Comparison of ENCODE assay signal across 27 cellular contexts in genomic region chr1:109884242-109884891, GRCh38. TPM values are rescaled to one million over a fixed set of nuclear protein-coding genes. Genes with fewer than 3 reads are reported as not detected.
DNase-seq lines count a peak whose midpoint lies in the region; ATAC-seq, FAIRE-seq and TF ChIP-seq lines count a peak whose summit lies in the region.
"Had no signal": no experiment of that assay in that cellular context is flagged by ENCODE, and none has a peak within 500 bp of the region (broad histone marks: within the 10 kb centered on the region; RNA-seq: fewer than 3 reads in every experiment).

No MANE protein-coding gene starts in this region.

- H3K36me3 Mint-ChIP-seq in T-helper 17 cell (ENCODE audit: low read depth), result no peaks in the 10 kb centered on the region
- peaks cover 5% of the 10 kb centered on the region for H3K36me3 Mint-ChIP-seq in stimulated activated effector memory CD8-positive, alpha-beta T cell treated with anti-CD3 and anti-CD28 coated beads, Interleukin-12 subunit alpha, Interleukin-12 subunit beta, amount 100 ng/mL, for 72 hours
- no peaks in the 10 kb centered on the region for H3K36me3 Mint-ChIP-seq in CD4-positive, alpha-beta memory T cell
- H3K36me3 Mint-ChIP-seq: naive thymus-derived CD8-positive, alpha-beta T cell; stimulated activated memory B cell treated with anti-CD40 and anti-IgM and Interleukin-4, amounts not matched to agents 10 μg/mL and 1 μg/mL and 100 μg/mL, for 72 hours had no signal

- H3K9me3 ChIP-seq in T-helper 17 cell (ENCODE audit: control insufficient read depth, low read length, poor library complexity, severe bottlenecking), result no peaks in the 10 kb centered on the region
- no peaks in the 10 kb centered on the region for H3K9me3 ChIP-seq in K562 (replicated peaks; ENCODE audit: control insufficient read depth, insufficient read depth, low read depth, low read length)
- H3K9me3 ChIP-seq in heart right ventricle, result no peaks in the 10 kb centered on the region
- H3K9me3 ChIP-seq in CD4-positive, alpha-beta memory T cell (ENCODE audit: control insufficient read depth in 1 of 2, low read length in 2 of 2), result no peaks in the 10 kb centered on the region
- H3K9me3 ChIP-seq: left lung, MG63, spleen had no signal

- peak overlapping the region; percentile 29 for H3K27ac Mint-ChIP-seq in T-helper 17 cell
- H3K27ac Mint-ChIP-seq in stimulated activated effector memory CD8-positive, alpha-beta T cell treated with anti-CD3 and anti-CD28 coated beads, Interleukin-12 subunit alpha, Interleukin-12 subunit beta, amount 100 ng/mL, for 72 hours, result peak overlapping the region; percentile 82
- H3K27ac Mint-ChIP-seq in CD4-positive, alpha-beta memory T cell, result peak overlapping the region in 1 of 7 donors; percentile 41
- H3K27ac Mint-ChIP-seq: immature natural killer cell had no signal

- H3K4me2 ChIP-seq in K562 (ENCODE audit: insufficient read depth, low read length), result no peak overlapping the region
- H3K4me2 ChIP-seq: hepatocyte had no signal

- no peak overlapping the region for H3K4me3 Mint-ChIP-seq in T-helper 17 cell
- H3K4me3 Mint-ChIP-seq in stimulated activated effector memory CD8-positive, alpha-beta T cell treated with anti-CD3 and anti-CD28 coated beads, Interleukin-12 subunit alpha, Interleukin-12 subunit beta, amount 100 ng/mL, for 72 hours, result no peak overlapping the region
- no peak overlapping the region for H3K4me3 Mint-ChIP-seq in CD4-positive, alpha-beta memory T cell
- H3K4me3 Mint-ChIP-seq: CD14-positive monocyte; immature natural killer cell; naive thymus-derived CD8-positive, alpha-beta T cell; stimulated activated memory B cell treated with anti-CD40 and anti-IgM and Interleukin-4, amounts not matched to agents 10 μg/mL and 1 μg/mL and 100 μg/mL, for 72 hours had no signal

- CTCF ChIA-PET in K562 (lab: Yijun Ruan, JAX; ENCODE audit: low intra/inter-chr PET ratio), result no interaction called here
- CTCF ChIA-PET in CD4-positive, alpha-beta memory T cell (lab: Charles Lee; ENCODE audit: partially characterized antibody), result no interaction called here

- 74% methylated on average over 8 of the region's 8 CpGs for WGBS in K562 (ENCODE audit: insufficient coverage, low coverage, missing lambda C conversion rate)
- 67 to 69% methylated on average over 8 of the region's 8 CpGs for WGBS in heart right ventricle, 2 donors

- POLR2A ChIA-PET in K562 (lab: Yijun Ruan, JAX), result interaction anchor here (0.6 to 1.6 kb wide), 3 partner anchors 10 to 15 kb away, joined by 3 to 6 read pairs (median 3); no protein-coding TSS in a partner anchor
- POLR2A ChIA-PET in CD4-positive, alpha-beta memory T cell (lab: Charles Lee; ENCODE audit: partially characterized antibody), result no interaction called here

- H4K20me1 ChIP-seq in K562 (replicated peaks; ENCODE audit: control insufficient read depth, insufficient read depth, low read length), result no peaks in the 10 kb centered on the region

- no TSS peak for BruUV-seq in K562 (replicated peaks; lab: Mats Ljungman, UMichigan)

- H3K27me3 Mint-ChIP-seq in T-helper 17 cell, result peaks cover 8% of the 10 kb centered on the region
- no peaks in the 10 kb centered on the region for H3K27me3 Mint-ChIP-seq in CD4-positive, alpha-beta memory T cell
- H3K27me3 Mint-ChIP-seq: stimulated activated memory B cell treated with anti-CD40 and anti-IgM and Interleukin-4, amounts not matched to agents 10 μg/mL and 1 μg/mL and 100 μg/mL, for 72 hours had no signal

- TF ChIP-seq CTCF in K562 (IDR thresholded peaks at IDR 0.05 in 2 of 3, conservative IDR thresholded peaks at IDR 0.05 in 1 of 3; ENCODE audit: insufficient read depth in 2 of 3, low read depth in 1 of 3, low read length in 3 of 3) (no peak), heart right ventricle (IDR thresholded peaks at IDR 0.05) (no peak)

- H3K27me3 ChIP-seq in K562 (ENCODE audit: control insufficient read depth in 2 of 2, insufficient read depth in 2 of 2, low read length in 2 of 2) (no peaks in the 10 kb centered on the region), heart right ventricle (no peaks in the 10 kb centered on the region)
- H3K27me3 ChIP-seq in CD4-positive, alpha-beta memory T cell (ENCODE audit: insufficient read depth, low read length), result no peaks in the 10 kb centered on the region
- H3K27me3 ChIP-seq: hepatocyte, left lung, MG63, spleen had no signal

- H3K4me3 ChIP-seq in K562, result no peak overlapping the region
- no peak overlapping the region for H3K4me3 ChIP-seq in heart right ventricle
- no peak overlapping the region for H3K4me3 ChIP-seq in CD4-positive, alpha-beta memory T cell (ENCODE audit: low read length in 2 of 2)
- H3K4me3 ChIP-seq: hepatocyte, left lung, MG63, spleen had no signal

- H3K4me1 Mint-ChIP-seq in T-helper 17 cell, result peaks cover 17% of the 10 kb centered on the region
- peaks cover 33% of the 10 kb centered on the region for H3K4me1 Mint-ChIP-seq in stimulated activated effector memory CD8-positive, alpha-beta T cell treated with anti-CD3 and anti-CD28 coated beads, Interleukin-12 subunit alpha, Interleukin-12 subunit beta, amount 100 ng/mL, for 72 hours
- H3K4me1 Mint-ChIP-seq in CD4-positive, alpha-beta memory T cell, result peaks cover 0 to 8% (median 4%) of the 10 kb centered on the region in 4 donors
- H3K4me1 Mint-ChIP-seq: immature natural killer cell had no signal

- no peak overlapping the region for H3K9ac ChIP-seq in K562 (ENCODE audit: insufficient read depth in 1 of 2, low read depth in 2 of 2, low read length in 2 of 2)

- TF ChIP-seq EP300 in K562 (IDR thresholded peaks at IDR 0.05; ENCODE audit: low read length), result no peak

- intact Hi-C loops in K562 (cut with micrococcal nuclease), result no loop called here
- intact Hi-C loops in heart right ventricle (cut with DNase I), result loop anchor here in 1 of 10 donors (2.0 kb wide), 1 partner anchor 20 kb away; no protein-coding TSS in a partner anchor
- intact Hi-C loops in CD4-positive, alpha-beta memory T cell (cut with micrococcal nuclease), result no loop called here

- DNase-seq in T-helper 17 cell (no peak), K562 (ENCODE audit: extremely low read depth in 1 of 4, low spot score in 3 of 4) (no peak), heart right ventricle (no peak), NOMO-1 treated with DMSO at 0.1 percent for 48 hours (lab: John Stamatoyannopoulos, UW; ENCODE audit: unreplicated experiment) (no peak), amniotic stem cell (lab: John Stamatoyannopoulos, UW) (no peak)
- DNase-seq in stimulated activated effector memory CD8-positive, alpha-beta T cell treated with anti-CD3 and anti-CD28 coated beads, Interleukin-12 subunit alpha, Interleukin-12 subunit beta, amount 100 ng/mL, for 72 hours (ENCODE audit: low spot score in 2 of 2), result no peak
- DNase-seq in CD4-positive, alpha-beta memory T cell, result no peak
- DNase-seq: activated naive CD4-positive, alpha-beta T cell; cerebellar nuclear complex; foreskin fibroblast; immature natural killer cell; left lung; MG63; midbrain; naive thymus-derived CD8-positive, alpha-beta T cell; NCI-H1417; NCI-H2081 treated with DMSO at 0.1 percent for 48 hours; NCI-H82; OCI-M1; SHP77 treated with DMSO at 0.1 percent for 48 hours; spleen; stimulated activated CD4-positive, alpha-beta T cell treated with anti-CD3 and anti-CD28 coated beads, Interleukin-2, amount 100 ng/mL, for 48 hours had no signal

- in situ Hi-C loops in K562 (cut with MboI), result no loop called here

- H3K4me1 ChIP-seq in K562 (replicated peaks in 1 of 2; ENCODE audit: control insufficient read depth in 2 of 2, insufficient read depth in 2 of 2, low read length in 2 of 2), result peaks cover 23 to 44% of the 10 kb centered on the region in 2 experiments
- peaks cover 10 to 53% (median 26%) of the 10 kb centered on the region in 9 donors for H3K4me1 ChIP-seq in heart right ventricle
- no peaks in the 10 kb centered on the region for H3K4me1 ChIP-seq in CD4-positive, alpha-beta memory T cell (ENCODE audit: insufficient read depth, low read length)

- no peak for FAIRE-seq in K562 (lab: Jason Lieb, UNC)
- FAIRE-seq: astrocyte had no signal

- no peak overlapping the region for H2AFZ ChIP-seq in K562 (ENCODE audit: low read depth, low read length)
- H2AFZ ChIP-seq: hepatocyte had no signal

- ATAC-seq in T-helper 17 cell, result no peak
- ATAC-seq in K562, result no peak
- ATAC-seq in heart right ventricle, result peak in 1 of 8 donors; percentile 15
- ATAC-seq in stimulated activated effector memory CD8-positive, alpha-beta T cell treated with anti-CD3 and anti-CD28 coated beads, Interleukin-12 subunit alpha, Interleukin-12 subunit beta, amount 100 ng/mL, for 72 hours, result no peak
- no peak for ATAC-seq in HG03460 (IDR thresholded peaks at IDR 0.05; ENCODE audit: unreplicated experiment)
- ATAC-seq: left lung; naive thymus-derived CD8-positive, alpha-beta T cell; stimulated activated memory B cell treated with anti-CD40 and anti-IgM and Interleukin-4, amounts not matched to agents 10 μg/mL and 1 μg/mL and 100 μg/mL, for 72 hours had no signal

- H3K9me1 ChIP-seq in K562 (ENCODE audit: control insufficient read depth, insufficient read depth, low read length), result no peaks in the 10 kb centered on the region

- H3K27ac ChIP-seq in K562 (ENCODE audit: extremely low read depth, low read depth, low read length) (no peak overlapping the region), heart right ventricle (peak overlapping the region in 6 of 10 donors; percentile 7 to 71 (median 40))
- H3K27ac ChIP-seq in CD4-positive, alpha-beta memory T cell (ENCODE audit: low read depth, low read length), result no peak overlapping the region
- H3K27ac ChIP-seq: hepatocyte had no signal

- TF ChIP-seq POLR2A in K562 (conservative IDR thresholded peaks at IDR 0.05), result no peak

- H3K36me3 ChIP-seq in K562 (ENCODE audit: control insufficient read depth, insufficient read depth, low read length) (no peaks in the 10 kb centered on the region), heart right ventricle (no peaks in the 10 kb centered on the region)
- H3K36me3 ChIP-seq in CD4-positive, alpha-beta memory T cell (ENCODE audit: insufficient read depth, low read length), result no peaks in the 10 kb centered on the region
- H3K36me3 ChIP-seq: left lung, MG63, spleen had no signal

- no peaks in the 10 kb centered on the region for H3K79me2 ChIP-seq in K562 (ENCODE audit: control insufficient read depth, insufficient read depth, low read length)
- H3K79me2 ChIP-seq: hepatocyte had no signal

- no peak for TF ChIP-seq RAD21 in K562 (CRISPR knock-in tag; conservative IDR thresholded peaks at IDR 0.05 in 1 of 2, IDR thresholded peaks at IDR 0.05 in 1 of 2)

- peaks cover 2% of the 10 kb centered on the region for H3K9me3 Mint-ChIP-seq in stimulated activated effector memory CD8-positive, alpha-beta T cell treated with anti-CD3 and anti-CD28 coated beads, Interleukin-12 subunit alpha, Interleukin-12 subunit beta, amount 100 ng/mL, for 72 hours
- H3K9me3 Mint-ChIP-seq in CD4-positive, alpha-beta memory T cell, result no peaks in the 10 kb centered on the region
- H3K9me3 Mint-ChIP-seq: naive thymus-derived CD8-positive, alpha-beta T cell; stimulated activated memory B cell treated with anti-CD40 and anti-IgM and Interleukin-4, amounts not matched to agents 10 μg/mL and 1 μg/mL and 100 μg/mL, for 72 hours had no signal

RNA-seq across cellular contexts. Expression of gene CSF1, which starts 26.3 kb away (rescaled TPM):
- 10 to 100 TPM; 15.4 to 20.3 TPM for total RNA-seq in T-helper 17 cell
- 11.8 and 30.8 TPM in 2 replicates for total RNA-seq in K562 (2011; cell fraction: chromatin; rRNA removed; ENCODE audit: low replicate concordance)
- total RNA-seq in K562 (2011; cell fraction: nucleolus; rRNA removed), result 17.2 and 24.8 TPM in 2 replicates
- 16.3 and 18.2 TPM in 2 replicates for total RNA-seq in K562 (2011; cell fraction: nucleoplasm; rRNA removed)
- total RNA-seq in K562 (2014; rRNA removed), result 2.8 and 5.9 TPM in 2 replicates
- total RNA-seq in K562 (2014; rRNA removed; fragmentation: Illumina TruSeq; extraction: Trizol), result 1.6 TPM in 2 replicates
- total RNA-seq in K562 (2015; rRNA removed; fragmentation: Illumina TruSeq; extraction: Trizol), result 2.4 and 3.4 TPM in 2 replicates
- 6.7 and 6.8 TPM in 2 replicates for total RNA-seq in K562 (2021)
- polyA plus RNA-seq in K562 (2011; rRNA removed), result 6.9 and 11.8 TPM in 2 replicates
- polyA plus RNA-seq in K562 (2011; cell fraction: cytosol; rRNA removed), result 4.6 and 12.6 TPM in 2 replicates
- 12.5 and 39.9 TPM in 2 replicates for polyA plus RNA-seq in K562 (2011; cell fraction: nucleus; rRNA removed)
- 4.7 and 8.6 TPM in 2 replicates for polyA plus RNA-seq in K562 (2012)
- polyA plus RNA-seq in K562 (2014; fragmentation: Illumina TruSeq; extraction: Trizol), result 3.8 and 4.8 TPM in 2 replicates
- under 1 TPM; 0.18 to 0.23 TPM for polyA plus RNA-seq in K562 (2014; fragmentation: Nextera tagmentation; extraction: Ambion mirVana)
- polyA plus RNA-seq in K562 (2014; rRNA removed), result 2.7 and 4.3 TPM in 2 replicates
- polyA minus RNA-seq in K562 (2011; rRNA and poly(A)+ RNA removed), result 3.9 and 8.8 TPM in 2 replicates
- 8.5 and 11.6 TPM in 2 replicates for polyA minus RNA-seq in K562 (2011; cell fraction: cytosol; rRNA and poly(A)+ RNA removed)
- 5.1 and 13.7 TPM in 2 replicates for polyA minus RNA-seq in K562 (2011; cell fraction: nucleus; rRNA and poly(A)+ RNA removed)
- total RNA-seq in heart right ventricle, result 10 to 100 TPM in 6 of 10 donors, 1 to 10 TPM in 4; 6.3 to 26.2 (median 12.3) TPM
- polyA plus RNA-seq in heart right ventricle, result 10 to 100 TPM; 11.5 to 15.1 TPM
- 10 to 100 TPM; 10.3 to 13.9 TPM for total RNA-seq in CD4-positive, alpha-beta memory T cell
- polyA plus RNA-seq in CD4-positive, alpha-beta memory T cell, result 10 to 100 TPM in 1 of 2 donors, 1 to 10 TPM in 1; 5.0 to 12.5 TPM

Comparison
In these comparisons a context has a peak if more than half of its experiments do, and no peak if none do; other contexts are left out.
1. H3K27ac ChIP-seq: peak in heart right ventricle (6 of 10); none in K562 (single experiment) and CD4-positive, alpha-beta memory T cell (single experiment).